ENCODE assay signal across 32 cellular contexts in the genomic region with DNA sequence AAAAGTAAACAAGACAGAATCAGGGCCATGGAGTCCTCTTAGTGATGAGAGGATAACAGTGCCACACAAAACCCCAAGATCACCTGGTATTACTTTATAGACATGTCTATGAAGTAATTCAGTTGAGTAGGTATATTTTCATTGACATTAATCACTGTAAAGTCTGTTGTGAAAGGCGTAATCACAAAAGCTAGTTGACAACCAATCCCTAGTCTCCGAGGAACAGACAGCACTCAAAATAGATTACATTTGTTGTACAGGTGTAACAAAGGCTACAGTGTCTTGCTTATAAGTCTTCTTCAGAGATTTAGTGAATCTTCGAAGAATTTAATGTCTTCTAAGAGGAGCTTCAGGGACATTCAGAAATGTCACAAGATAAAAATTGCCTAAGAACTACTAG.
A peak's percentile ranks its signal among the peaks of the same experiment; 100 is the strongest.
DNase-seq lines count a peak whose midpoint lies in the region; ATAC-seq and TF ChIP-seq lines count a peak whose summit lies in the region.
"Had no signal": no experiment of that assay in that cellular context is flagged by ENCODE, and none has a peak within 500 bp of the region (broad histone marks: within the 10 kb centered on the region; RNA-seq: fewer than 3 reads in every experiment).

No MANE protein-coding gene starts in this region.

- H3K27ac Mint-ChIP-seq in activated naive CD8-positive, alpha-beta T cell = peak overlapping the region; percentile 28
- H3K27ac Mint-ChIP-seq in activated naive CD8-positive, alpha-beta T cell treated with anti-CD3 and anti-CD28 coated beads, Interleukin-2, amount 50 U/mL, for 24 hours = no peak overlapping the region
- peak overlapping the region; percentile 61 for H3K27ac Mint-ChIP-seq in stimulated activated effector memory CD8-positive, alpha-beta T cell treated with anti-CD3 and anti-CD28 coated beads, Interleukin-12 subunit alpha, Interleukin-12 subunit beta, amount 100 ng/mL, for 72 hours
- H3K27ac Mint-ChIP-seq in Calu3 (ENCODE audit: unreplicated experiment) = no peak overlapping the region
- H3K27ac Mint-ChIP-seq: B cell; CD14-positive monocyte; CD4-positive, alpha-beta T cell; CD4-positive, CD25-positive, alpha-beta regulatory T cell; CD8-positive, alpha-beta T cell had no signal

- no peak overlapping the region for H3K4me2 ChIP-seq in neural cell (ENCODE audit: low read length)
- H3K4me2 ChIP-seq: A549, BLaER1 had no signal

- no peak overlapping the region for H2AFZ ChIP-seq in neural cell (ENCODE audit: low read depth, low read length)

- no peak overlapping the region for H3K27ac ChIP-seq in neural cell (ENCODE audit: low read length)
- H3K27ac ChIP-seq: 22Rv1; A549; BLaER1; BLaER1 treated with 17β-estradiol and CSF1 and Interleukin-3, amounts not matched to agents 10 nM and 100 nM; C4-2B had no signal

- H3K9ac ChIP-seq in neural cell (ENCODE audit: low read length) = no peak overlapping the region
- H3K9ac ChIP-seq: BLaER1; BLaER1 treated with 17β-estradiol and CSF1 and Interleukin-3, amounts not matched to agents 10 nM and 100 nM had no signal

- no peak for ATAC-seq in activated naive CD8-positive, alpha-beta T cell treated with anti-CD3 and anti-CD28 coated beads, Interleukin-2, amount 50 U/mL, for 24 hours
- no peak for ATAC-seq in stimulated activated effector memory CD8-positive, alpha-beta T cell treated with anti-CD3 and anti-CD28 coated beads, Interleukin-12 subunit alpha, Interleukin-12 subunit beta, amount 100 ng/mL, for 72 hours
- ATAC-seq: A549; CD8-positive, alpha-beta T cell had no signal

- no peaks in the 10 kb centered on the region for H3K27me3 ChIP-seq in neural cell (ENCODE audit: insufficient read depth, low read depth, low read length)
- H3K27me3 ChIP-seq: BE2C; BLaER1; BLaER1 treated with 17β-estradiol and CSF1 and Interleukin-3, amounts not matched to agents 10 nM and 100 nM had no signal

- DNase-seq in activated naive CD8-positive, alpha-beta T cell treated with anti-CD3 and anti-CD28 coated beads, Interleukin-2, amount 50 U/mL, for 24 hours = no peak
- DNase-seq in stimulated activated effector memory CD8-positive, alpha-beta T cell treated with anti-CD3 and anti-CD28 coated beads, Interleukin-12 subunit alpha, Interleukin-12 subunit beta, amount 100 ng/mL, for 72 hours (ENCODE audit: low spot score in 2 of 2) = no peak
- no peak for DNase-seq in foreskin fibroblast
- DNase-seq in Calu3 = no peak
- DNase-seq: 8988T; ACHN; AML-193; BE2C; C1 segment of cervical spinal cord; Caco-2; CD4-positive, alpha-beta memory T cell; CD4-positive, alpha-beta T cell; CD4-positive, CD25-positive, alpha-beta regulatory T cell; CD8-positive, alpha-beta memory T cell; CD8-positive, alpha-beta T cell; COR-L47; DMS 273 treated with DMSO at 0.1 percent for 48 hours; DMS153; DMS53; DMS79; DMS79 treated with DMSO at 0.1 percent for 48 hours; DND-41; EL had no signal

- TF ChIP-seq CTCF in neural cell (IDR thresholded peaks at IDR 0.05; ENCODE audit: poor library complexity, severe bottlenecking) (no peak), foreskin fibroblast (IDR thresholded peaks at IDR 0.05; ENCODE audit: low read depth, low read length) (no peak), Calu3 (IDR thresholded peaks at IDR 0.05; ENCODE audit: unreplicated experiment) (no peak)

- H3K9me3 Mint-ChIP-seq in activated naive CD8-positive, alpha-beta T cell (ENCODE audit: low read depth) = no peaks in the 10 kb centered on the region
- H3K9me3 Mint-ChIP-seq in activated naive CD8-positive, alpha-beta T cell treated with anti-CD3 and anti-CD28 coated beads, Interleukin-2, amount 50 U/mL, for 24 hours = no peaks in the 10 kb centered on the region
- no peaks in the 10 kb centered on the region for H3K9me3 Mint-ChIP-seq in stimulated activated effector memory CD8-positive, alpha-beta T cell treated with anti-CD3 and anti-CD28 coated beads, Interleukin-12 subunit alpha, Interleukin-12 subunit beta, amount 100 ng/mL, for 72 hours
- H3K9me3 Mint-ChIP-seq in Calu3 (ENCODE audit: low read depth, unreplicated experiment) = no peaks in the 10 kb centered on the region
- H3K9me3 Mint-ChIP-seq: CD4-positive, alpha-beta T cell had no signal

- H3K36me3 Mint-ChIP-seq in activated naive CD8-positive, alpha-beta T cell = no peaks in the 10 kb centered on the region
- no peaks in the 10 kb centered on the region for H3K36me3 Mint-ChIP-seq in activated naive CD8-positive, alpha-beta T cell treated with anti-CD3 and anti-CD28 coated beads, Interleukin-2, amount 50 U/mL, for 24 hours (ENCODE audit: low read depth)
- no peaks in the 10 kb centered on the region for H3K36me3 Mint-ChIP-seq in stimulated activated effector memory CD8-positive, alpha-beta T cell treated with anti-CD3 and anti-CD28 coated beads, Interleukin-12 subunit alpha, Interleukin-12 subunit beta, amount 100 ng/mL, for 72 hours
- no peaks in the 10 kb centered on the region for H3K36me3 Mint-ChIP-seq in Calu3 (ENCODE audit: insufficient read depth, unreplicated experiment)
- H3K36me3 Mint-ChIP-seq: CD14-positive monocyte; CD4-positive, alpha-beta memory T cell; CD4-positive, CD25-positive, alpha-beta regulatory T cell; CD8-positive, alpha-beta memory T cell; CD8-positive, alpha-beta T cell had no signal

- BruUV-seq in Calu3 (replicated peaks; lab: Mats Ljungman, UMichigan) = no TSS peak

- CTCF ChIA-PET in Calu3 (lab: Charles Lee) = no interaction called here

- H4K20me1 ChIP-seq in neural cell (ENCODE audit: insufficient read depth) = no peaks in the 10 kb centered on the region
- H4K20me1 ChIP-seq: BLaER1; BLaER1 treated with 17β-estradiol and CSF1 and Interleukin-3, amounts not matched to agents 10 nM and 100 nM had no signal

- H3K36me3 ChIP-seq in neural cell (ENCODE audit: insufficient read depth, low read length) = no peaks in the 10 kb centered on the region
- H3K36me3 ChIP-seq: BE2C; BLaER1; BLaER1 treated with 17β-estradiol and CSF1 and Interleukin-3, amounts not matched to agents 10 nM and 100 nM had no signal

- TF ChIP-seq RAD21 in neural cell (conservative IDR thresholded peaks at IDR 0.05) = no peak

- H3K9me2 ChIP-seq in neural cell (ENCODE audit: insufficient read depth, low read length) = no peaks in the 10 kb centered on the region

- H3K27me3 Mint-ChIP-seq in activated naive CD8-positive, alpha-beta T cell = no peaks in the 10 kb centered on the region
- H3K27me3 Mint-ChIP-seq in activated naive CD8-positive, alpha-beta T cell treated with anti-CD3 and anti-CD28 coated beads, Interleukin-2, amount 50 U/mL, for 24 hours = no peaks in the 10 kb centered on the region
- no peaks in the 10 kb centered on the region for H3K27me3 Mint-ChIP-seq in Calu3 (ENCODE audit: unreplicated experiment)
- H3K27me3 Mint-ChIP-seq: B cell; CD4-positive, alpha-beta memory T cell; CD4-positive, alpha-beta T cell; CD4-positive, CD25-positive, alpha-beta regulatory T cell; CD8-positive, alpha-beta memory T cell had no signal

- H3K4me3 ChIP-seq in neural cell (ENCODE audit: low read length) = no peak overlapping the region
- no peak overlapping the region for H3K4me3 ChIP-seq in foreskin fibroblast (ENCODE audit: low read depth in 1 of 2, low read length in 2 of 2)
- H3K4me3 ChIP-seq: A549; BLaER1; BLaER1 treated with 17β-estradiol and CSF1 and Interleukin-3, amounts not matched to agents 10 nM and 100 nM had no signal

- peaks cover 30% of the 10 kb centered on the region for H3K4me1 Mint-ChIP-seq in activated naive CD8-positive, alpha-beta T cell (ENCODE audit: low read depth)
- peaks cover 21% of the 10 kb centered on the region for H3K4me1 Mint-ChIP-seq in activated naive CD8-positive, alpha-beta T cell treated with anti-CD3 and anti-CD28 coated beads, Interleukin-2, amount 50 U/mL, for 24 hours
- H3K4me1 Mint-ChIP-seq in stimulated activated effector memory CD8-positive, alpha-beta T cell treated with anti-CD3 and anti-CD28 coated beads, Interleukin-12 subunit alpha, Interleukin-12 subunit beta, amount 100 ng/mL, for 72 hours = peaks cover 17% of the 10 kb centered on the region
- H3K4me1 Mint-ChIP-seq in Calu3 (ENCODE audit: low read depth, unreplicated experiment) = no peaks in the 10 kb centered on the region
- H3K4me1 Mint-ChIP-seq: B cell had no signal

- H3K9me3 ChIP-seq in neural cell (ENCODE audit: low read length) = no peaks in the 10 kb centered on the region
- H3K9me3 ChIP-seq: A549, BE2C, Caco-2 had no signal

- intact Hi-C loops in Calu3 (cut with micrococcal nuclease; ENCODE audit: unreplicated experiment) = no loop called here

- H3F3A ChIP-seq in neural cell (ENCODE audit: insufficient read depth, low read length, poor library complexity, severe bottlenecking) = no peaks in the 10 kb centered on the region

- H3K79me2 ChIP-seq in neural cell (replicated peaks; ENCODE audit: insufficient read depth, low read length) = no peaks in the 10 kb centered on the region

- peak; percentile 64 for TF ChIP-seq EP300 in neural cell (conservative IDR thresholded peaks at IDR 0.05; ENCODE audit: poor library complexity, severe bottlenecking)

- H3K4me3 Mint-ChIP-seq in activated naive CD8-positive, alpha-beta T cell = no peak overlapping the region
- no peak overlapping the region for H3K4me3 Mint-ChIP-seq in activated naive CD8-positive, alpha-beta T cell treated with anti-CD3 and anti-CD28 coated beads, Interleukin-2, amount 50 U/mL, for 24 hours
- no peak overlapping the region for H3K4me3 Mint-ChIP-seq in stimulated activated effector memory CD8-positive, alpha-beta T cell treated with anti-CD3 and anti-CD28 coated beads, Interleukin-12 subunit alpha, Interleukin-12 subunit beta, amount 100 ng/mL, for 72 hours
- H3K4me3 Mint-ChIP-seq in Calu3 (ENCODE audit: low read depth, unreplicated experiment) = no peak overlapping the region
- H3K4me3 Mint-ChIP-seq: B cell; CD14-positive monocyte; CD4-positive, alpha-beta memory T cell; CD4-positive, alpha-beta T cell; CD4-positive, CD25-positive, alpha-beta regulatory T cell; CD8-positive, alpha-beta memory T cell; CD8-positive, alpha-beta T cell had no signal

TF ChIP-seq in neural cell, 6 proteins besides CTCF, POLR2A, EP300 and RAD21 (continues in another document):
- no peak for TF ChIP-seq MXI1 (conservative IDR thresholded peaks at IDR 0.05; ENCODE audit: poor library complexity, severe bottlenecking)

Comparison
In these comparisons a context has a peak if more than half of its experiments do, and no peak if none do; other contexts are left out.
1. H3K27ac Mint-ChIP-seq: peak in activated naive CD8-positive, alpha-beta T cell (single experiment) and stimulated activated effector memory CD8-positive, alpha-beta T cell treated with anti-CD3 and anti-CD28 coated beads, Interleukin-12 subunit alpha, Interleukin-12 subunit beta, amount 100 ng/mL, for 72 hours (single experiment); none in activated naive CD8-positive, alpha-beta T cell treated with anti-CD3 and anti-CD28 coated beads, Interleukin-2, amount 50 U/mL, for 24 hours (single experiment) and Calu3 (single experiment).